1 cellular context compared by ENCODE assay signal in the genomic region with DNA sequence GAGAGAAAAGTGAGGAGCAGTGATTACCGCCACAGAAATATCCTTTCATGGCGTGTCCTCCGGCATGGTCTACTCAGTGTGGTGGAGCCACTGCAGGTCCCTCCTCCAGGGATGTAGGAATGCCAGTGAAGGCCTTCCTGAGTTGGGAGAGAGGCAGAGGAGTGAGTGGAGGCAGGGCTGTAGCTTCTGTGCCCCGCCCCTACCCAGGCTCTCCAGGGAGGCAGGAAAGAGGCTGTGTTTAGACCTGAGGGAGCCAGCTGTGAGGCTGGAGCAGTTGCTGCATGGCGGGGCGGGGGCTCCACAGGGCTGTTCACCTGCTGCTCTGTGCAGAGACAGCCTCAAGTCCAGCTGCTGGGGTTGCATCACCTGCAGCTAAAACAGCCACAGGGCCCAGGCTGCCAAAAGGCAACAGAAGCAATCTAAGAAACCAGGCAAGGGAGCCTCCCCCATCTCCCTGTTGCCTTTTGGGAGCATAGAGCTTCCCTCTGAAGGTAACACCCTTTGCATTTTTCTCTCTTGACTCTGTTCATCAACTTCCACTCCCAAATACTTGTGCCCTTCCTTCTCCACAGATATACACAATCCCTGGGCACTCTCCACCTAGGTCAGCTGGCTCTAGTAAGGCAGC.
TF ChIP-seq lines count a peak whose summit lies in the region.

No MANE protein-coding gene starts in this region.

TF ChIP-seq in HepG2, 621 proteins besides CTCF, POLR2A, EP300 and RAD21 (continued from another document and continues in another):
- TF ChIP-seq, protein P1, sequence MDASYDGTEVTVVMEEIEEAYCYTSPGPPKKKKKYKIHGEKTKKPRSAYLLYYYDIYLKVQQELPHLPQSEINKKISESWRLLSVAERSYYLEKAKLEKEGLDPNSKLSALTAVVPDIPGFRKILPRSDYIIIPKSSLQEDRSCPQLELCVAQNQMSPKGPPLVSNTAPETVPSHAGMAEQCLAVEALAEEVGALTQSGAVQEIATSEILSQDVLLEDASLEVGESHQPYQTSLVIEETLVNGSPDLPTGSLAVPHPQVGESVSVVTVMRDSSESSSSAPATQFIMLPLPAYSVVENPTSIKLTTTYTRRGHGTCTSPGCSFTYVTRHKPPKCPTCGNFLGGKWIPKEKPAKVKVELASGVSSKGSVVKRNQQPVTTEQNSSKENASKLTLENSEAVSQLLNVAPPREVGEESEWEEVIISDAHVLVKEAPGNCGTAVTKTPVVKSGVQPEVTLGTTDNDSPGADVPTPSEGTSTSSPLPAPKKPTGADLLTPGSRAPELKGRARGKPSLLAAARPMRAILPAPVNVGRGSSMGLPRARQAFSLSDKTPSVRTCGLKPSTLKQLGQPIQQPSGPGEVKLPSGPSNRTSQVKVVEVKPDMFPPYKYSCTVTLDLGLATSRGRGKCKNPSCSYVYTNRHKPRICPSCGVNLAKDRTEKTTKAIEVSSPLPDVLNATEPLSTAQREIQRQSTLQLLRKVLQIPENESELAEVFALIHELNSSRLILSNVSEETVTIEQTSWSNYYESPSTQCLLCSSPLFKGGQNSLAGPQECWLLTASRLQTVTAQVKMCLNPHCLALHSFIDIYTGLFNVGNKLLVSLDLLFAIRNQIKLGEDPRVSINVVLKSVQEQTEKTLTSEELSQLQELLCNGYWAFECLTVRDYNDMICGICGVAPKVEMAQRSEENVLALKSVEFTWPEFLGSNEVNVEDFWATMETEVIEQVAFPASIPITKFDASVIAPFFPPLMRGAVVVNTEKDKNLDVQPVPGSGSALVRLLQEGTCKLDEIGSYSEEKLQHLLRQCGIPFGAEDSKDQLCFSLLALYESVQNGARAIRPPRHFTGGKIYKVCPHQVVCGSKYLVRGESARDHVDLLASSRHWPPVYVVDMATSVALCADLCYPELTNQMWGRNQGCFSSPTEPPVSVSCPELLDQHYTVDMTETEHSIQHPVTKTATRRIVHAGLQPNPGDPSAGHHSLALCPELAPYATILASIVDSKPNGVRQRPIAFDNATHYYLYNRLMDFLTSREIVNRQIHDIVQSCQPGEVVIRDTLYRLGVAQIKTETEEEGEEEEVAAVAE (CRISPR knock-in tag; IDR thresholded peaks at IDR 0.05; ENCODE audit: borderline replicate concordance): peak; percentile 28; the same call in 1 of the 2 replicates
- TF ChIP-seq NFE2 (CRISPR knock-in tag; IDR thresholded peaks at IDR 0.05) (no peak), ZNF180 (CRISPR knock-in tag; IDR thresholded peaks at IDR 0.05; ENCODE audit: borderline replicate concordance, low read depth) (no peak), NR2F6 (IDR thresholded peaks at IDR 0.05) (no peak), NR2F6 (CRISPR knock-in tag; IDR thresholded peaks at IDR 0.05) (peak; percentile 43), NCOA5 (CRISPR knock-in tag; IDR thresholded peaks at IDR 0.05) (no peak), ZNF746 (CRISPR knock-in tag; IDR thresholded peaks at IDR 0.05) (0 out of 2 replicates have a peak, but pooled peaks have one; percentile 8), JUND (CRISPR knock-in tag; IDR thresholded peaks at IDR 0.05) (no peak), NR2F2 (IDR thresholded peaks at IDR 0.05; ENCODE audit: borderline replicate concordance, low read depth) (no peak), ZMYM4 (CRISPR knock-in tag; IDR thresholded peaks at IDR 0.05) (peak; percentile 16; the same call in 1 of the 2 replicates), CEBPG (CRISPR knock-in tag; IDR thresholded peaks at IDR 0.05) (peak; percentile 84), KLF12 (CRISPR knock-in tag; IDR thresholded peaks at IDR 0.05; ENCODE audit: borderline replicate concordance) (no peak), ZSCAN29 (CRISPR knock-in tag; conservative IDR thresholded peaks at IDR 0.05) (peak; percentile 91; the same call in 1 of the 2 replicates), ZNF768 (CRISPR knock-in tag; IDR thresholded peaks at IDR 0.05) (peak; percentile 71; the same call in 1 of the 2 replicates), ZBTB42 (CRISPR knock-in tag; IDR thresholded peaks at IDR 0.05) (peak; percentile 89; the same call in 1 of the 2 replicates), ARNT2 (CRISPR knock-in tag; IDR thresholded peaks at IDR 0.05; ENCODE audit: low read depth) (peak; percentile 63), FOSL1 (CRISPR knock-in tag; IDR thresholded peaks at IDR 0.05; ENCODE audit: borderline replicate concordance) (no peak), RBFOX2 (IDR thresholded peaks at IDR 0.05; ENCODE audit: low read depth, low read length) (peak; percentile 48; the same call in 1 of the 2 replicates), MXI1 (IDR thresholded peaks at IDR 0.05; ENCODE audit: borderline replicate concordance, low read depth, low read length) (peak; percentile 63; the same call in 1 of the 3 replicates), TAF1 (CRISPR knock-in tag; IDR thresholded peaks at IDR 0.05) (peak; percentile 60), KDM2A (CRISPR knock-in tag; IDR thresholded peaks at IDR 0.05; ENCODE audit: borderline replicate concordance, low read depth) (0 out of 2 replicates have a peak, but pooled peaks have one; percentile 16), JUN (CRISPR knock-in tag; IDR thresholded peaks at IDR 0.05) (peak; percentile 17; the same call in 1 of the 2 replicates), ZNF484 (CRISPR knock-in tag; IDR thresholded peaks at IDR 0.05; ENCODE audit: borderline replicate concordance, low read depth) (no peak), HNRNPH1 (optimal IDR thresholded peaks at IDR 0.05; ENCODE audit: low read depth, low read length) (peak; percentile 18), KMT2B (CRISPR knock-in tag; IDR thresholded peaks at IDR 0.05) (no peak; the same call in 1 of the 2 replicates), POLR2AphosphoS5 (IDR thresholded peaks at IDR 0.05; ENCODE audit: low read depth, low read length) (peak; percentile 69), ZNF562 (CRISPR knock-in tag; IDR thresholded peaks at IDR 0.05; ENCODE audit: borderline replicate concordance) (no peak), ZNF331 (CRISPR knock-in tag; IDR thresholded peaks at IDR 0.05) (peak; percentile 16; the same call in 1 of the 2 replicates), ATF7-NPFF (CRISPR knock-in tag; IDR thresholded peaks at IDR 0.05; ENCODE audit: low read depth) (peak; percentile 69), SALL1 (CRISPR knock-in tag; IDR thresholded peaks at IDR 0.05) (0 out of 2 replicates have a peak, but pooled peaks have one; percentile 23), ZNF343 (CRISPR knock-in tag; IDR thresholded peaks at IDR 0.05) (0 out of 2 replicates have a peak, but pooled peaks have one; percentile 18), PHB2 (IDR thresholded peaks at IDR 0.05; ENCODE audit: partially characterized antibody) (no peak), RXRB (CRISPR knock-in tag; IDR thresholded peaks at IDR 0.05; ENCODE audit: borderline replicate concordance) (peak; percentile 20; the same call in 1 of the 2 replicates), XRCC5 (optimal IDR thresholded peaks at IDR 0.05; ENCODE audit: low read length) (no peak), ETV5 (CRISPR knock-in tag; IDR thresholded peaks at IDR 0.05; ENCODE audit: borderline replicate concordance) (peak; percentile 22; the same call in 1 of the 2 replicates), SUZ12 (IDR thresholded peaks at IDR 0.05; ENCODE audit: low read depth, low read length) (no peak), TGIF2 (CRISPR knock-in tag; IDR thresholded peaks at IDR 0.05) (peak; percentile 19; the same call in 1 of the 2 replicates), BCL6 (CRISPR knock-in tag; IDR thresholded peaks at IDR 0.05) (0 out of 2 replicates have a peak, but pooled peaks have one; percentile 35), ZFY (CRISPR knock-in tag; IDR thresholded peaks at IDR 0.05) (0 out of 2 replicates have a peak, but pooled peaks have one; percentile 40), ZSCAN21 (CRISPR knock-in tag; IDR thresholded peaks at IDR 0.05; ENCODE audit: borderline replicate concordance) (no peak), HNF4G (IDR thresholded peaks at IDR 0.05; ENCODE audit: borderline replicate concordance, low read depth, low read length) (0 out of 2 replicates have a peak, but pooled peaks have one; percentile 12), HNF4G (CRISPR knock-in tag; IDR thresholded peaks at IDR 0.05; ENCODE audit: borderline replicate concordance, low read depth) (no peak), SOX13 (IDR thresholded peaks at IDR 0.05) (no peak), SOX13 (CRISPR knock-in tag; conservative IDR thresholded peaks at IDR 0.05 in 1 of 2, IDR thresholded peaks at IDR 0.05 in 1 of 2) (no peak), GATAD2A (CRISPR knock-in tag; IDR thresholded peaks at IDR 0.05) (peak; percentile 17; the same call in 1 of the 2 replicates), GATAD1 (CRISPR knock-in tag; IDR thresholded peaks at IDR 0.05) (peak; percentile 20; the same call in 1 of the 2 replicates), CBX5 (CRISPR knock-in tag; IDR thresholded peaks at IDR 0.05; ENCODE audit: borderline replicate concordance) (peak; percentile 20; the same call in 1 of the 2 replicates), ZNF263 (CRISPR knock-in tag; IDR thresholded peaks at IDR 0.05) (peak; percentile 84), ZNF451 (CRISPR knock-in tag; IDR thresholded peaks at IDR 0.05) (no peak; the same call in 1 of the 2 replicates)
- TF ChIP-seq, protein P2, sequence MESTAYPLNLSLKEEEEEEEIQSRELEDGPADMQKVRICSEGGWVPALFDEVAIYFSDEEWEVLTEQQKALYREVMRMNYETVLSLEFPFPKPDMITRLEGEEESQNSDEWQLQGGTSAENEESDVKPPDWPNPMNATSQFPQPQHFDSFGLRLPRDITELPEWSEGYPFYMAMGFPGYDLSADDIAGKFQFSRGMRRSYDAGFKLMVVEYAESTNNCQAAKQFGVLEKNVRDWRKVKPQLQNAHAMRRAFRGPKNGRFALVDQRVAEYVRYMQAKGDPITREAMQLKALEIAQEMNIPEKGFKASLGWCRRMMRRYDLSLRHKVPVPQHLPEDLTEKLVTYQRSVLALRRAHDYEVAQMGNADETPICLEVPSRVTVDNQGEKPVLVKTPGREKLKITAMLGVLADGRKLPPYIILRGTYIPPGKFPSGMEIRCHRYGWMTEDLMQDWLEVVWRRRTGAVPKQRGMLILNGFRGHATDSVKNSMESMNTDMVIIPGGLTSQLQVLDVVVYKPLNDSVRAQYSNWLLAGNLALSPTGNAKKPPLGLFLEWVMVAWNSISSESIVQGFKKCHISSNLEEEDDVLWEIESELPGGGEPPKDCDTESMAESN (CRISPR knock-in tag; conservative IDR thresholded peaks at IDR 0.05): no peak
- TF ChIP-seq, protein P3, sequence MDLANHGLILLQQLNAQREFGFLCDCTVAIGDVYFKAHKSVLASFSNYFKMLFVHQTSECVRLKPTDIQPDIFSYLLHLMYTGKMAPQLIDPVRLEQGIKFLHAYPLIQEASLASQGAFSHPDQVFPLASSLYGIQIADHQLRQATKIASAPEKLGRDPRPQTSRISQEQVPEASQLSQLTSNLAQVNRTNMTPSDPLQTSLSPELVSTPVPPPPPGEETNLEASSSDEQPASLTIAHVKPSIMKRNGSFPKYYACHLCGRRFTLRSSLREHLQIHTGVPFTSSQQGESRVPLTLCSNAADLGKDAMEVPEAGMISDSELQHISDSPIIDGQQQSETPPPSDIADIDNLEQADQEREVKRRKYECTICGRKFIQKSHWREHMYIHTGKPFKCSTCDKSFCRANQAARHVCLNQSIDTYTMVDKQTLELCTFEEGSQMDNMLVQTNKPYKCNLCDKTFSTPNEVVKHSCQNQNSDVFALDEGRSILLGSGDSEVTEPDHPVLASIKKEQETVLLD (CRISPR knock-in tag; IDR thresholded peaks at IDR 0.05; ENCODE audit: low read depth): no peak
- TF ChIP-seq, protein P4, sequence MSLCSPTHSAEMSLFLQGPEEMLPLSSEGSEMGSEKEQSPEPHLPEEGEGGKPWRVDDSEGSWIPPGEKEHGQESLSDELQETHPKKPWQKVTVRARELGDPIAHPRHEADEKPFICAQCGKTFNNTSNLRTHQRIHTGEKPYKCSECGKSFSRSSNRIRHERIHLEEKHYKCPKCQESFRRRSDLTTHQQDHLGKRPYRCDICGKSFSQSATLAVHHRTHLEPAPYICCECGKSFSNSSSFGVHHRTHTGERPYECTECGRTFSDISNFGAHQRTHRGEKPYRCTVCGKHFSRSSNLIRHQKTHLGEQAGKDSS (CRISPR knock-in tag; IDR thresholded peaks at IDR 0.05; ENCODE audit: borderline replicate concordance, low read depth): peak; percentile 32; the same call in 1 of the 2 replicates
- TF ChIP-seq, protein P5, sequence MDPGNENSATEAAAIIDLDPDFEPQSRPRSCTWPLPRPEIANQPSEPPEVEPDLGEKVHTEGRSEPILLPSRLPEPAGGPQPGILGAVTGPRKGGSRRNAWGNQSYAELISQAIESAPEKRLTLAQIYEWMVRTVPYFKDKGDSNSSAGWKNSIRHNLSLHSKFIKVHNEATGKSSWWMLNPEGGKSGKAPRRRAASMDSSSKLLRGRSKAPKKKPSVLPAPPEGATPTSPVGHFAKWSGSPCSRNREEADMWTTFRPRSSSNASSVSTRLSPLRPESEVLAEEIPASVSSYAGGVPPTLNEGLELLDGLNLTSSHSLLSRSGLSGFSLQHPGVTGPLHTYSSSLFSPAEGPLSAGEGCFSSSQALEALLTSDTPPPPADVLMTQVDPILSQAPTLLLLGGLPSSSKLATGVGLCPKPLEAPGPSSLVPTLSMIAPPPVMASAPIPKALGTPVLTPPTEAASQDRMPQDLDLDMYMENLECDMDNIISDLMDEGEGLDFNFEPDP (CRISPR knock-in tag; conservative IDR thresholded peaks at IDR 0.05): no peak
- TF ChIP-seq, protein P6, sequence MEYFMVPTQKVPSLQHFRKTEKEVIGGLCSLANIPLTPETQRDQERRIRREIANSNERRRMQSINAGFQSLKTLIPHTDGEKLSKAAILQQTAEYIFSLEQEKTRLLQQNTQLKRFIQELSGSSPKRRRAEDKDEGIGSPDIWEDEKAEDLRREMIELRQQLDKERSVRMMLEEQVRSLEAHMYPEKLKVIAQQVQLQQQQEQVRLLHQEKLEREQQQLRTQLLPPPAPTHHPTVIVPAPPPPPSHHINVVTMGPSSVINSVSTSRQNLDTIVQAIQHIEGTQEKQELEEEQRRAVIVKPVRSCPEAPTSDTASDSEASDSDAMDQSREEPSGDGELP (IDR thresholded peaks at IDR 0.05; ENCODE audit: borderline replicate concordance, low read depth): peak; percentile 93
- TF ChIP-seq, protein P7, sequence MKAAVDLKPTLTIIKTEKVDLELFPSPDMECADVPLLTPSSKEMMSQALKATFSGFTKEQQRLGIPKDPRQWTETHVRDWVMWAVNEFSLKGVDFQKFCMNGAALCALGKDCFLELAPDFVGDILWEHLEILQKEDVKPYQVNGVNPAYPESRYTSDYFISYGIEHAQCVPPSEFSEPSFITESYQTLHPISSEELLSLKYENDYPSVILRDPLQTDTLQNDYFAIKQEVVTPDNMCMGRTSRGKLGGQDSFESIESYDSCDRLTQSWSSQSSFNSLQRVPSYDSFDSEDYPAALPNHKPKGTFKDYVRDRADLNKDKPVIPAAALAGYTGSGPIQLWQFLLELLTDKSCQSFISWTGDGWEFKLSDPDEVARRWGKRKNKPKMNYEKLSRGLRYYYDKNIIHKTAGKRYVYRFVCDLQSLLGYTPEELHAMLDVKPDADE (CRISPR knock-in tag; IDR thresholded peaks at IDR 0.05): no peak
